ENCODE assay signal across 8 cellular contexts in genomic region chr12:123149828-123150272, GRCh38. TPM values are rescaled to one million over a fixed set of nuclear protein-coding genes. Genes with fewer than 3 reads are reported as not detected.
A peak's percentile ranks its signal among the peaks of the same experiment; 100 is the strongest.
DNase-seq lines count a peak whose midpoint lies in the region; ATAC-seq and TF ChIP-seq lines count a peak whose summit lies in the region.

No MANE protein-coding gene starts in this region.

- H3K4ac ChIP-seq in trophoblast cell (ENCODE audit: low read depth, low read length): no peak overlapping the region

- DNase-seq in GM06990 (ENCODE audit: extremely low read depth, insufficient read length): no peak
- DNase-seq in WERI-Rb-1: no peak
- DNase-seq in foreskin fibroblast: peak in 1 of 2 donors; percentile 11
- no peak for DNase-seq in trophoblast cell
- DNase-seq in NCI-H187 treated with DMSO at 0.1 percent for 48 hours (lab: John Stamatoyannopoulos, UW): no peak

- H3K27ac ChIP-seq in WERI-Rb-1 (peak overlapping the region; percentile 19; the same call in 1 of the 2 replicates), trophoblast cell (ENCODE audit: low read depth, low read length) (no peak overlapping the region)

- peaks cover 3% of the 10 kb centered on the region for H3K79me1 ChIP-seq in trophoblast cell (ENCODE audit: low read length)

- H3K36me3 ChIP-seq in GM06990 (ENCODE audit: control insufficient read depth, insufficient read depth, low read length): no peaks in the 10 kb centered on the region
- H3K36me3 ChIP-seq in WERI-Rb-1: peaks cover 10% of the 10 kb centered on the region
- H3K36me3 ChIP-seq in trophoblast cell (ENCODE audit: control insufficient read depth in 1 of 2, insufficient read depth in 2 of 2, low read length in 2 of 2): no peaks in the 10 kb centered on the region

- peak overlapping the region; percentile 13 for H3K14ac ChIP-seq in trophoblast cell (ENCODE audit: low read length)

- H2AK5ac ChIP-seq in trophoblast cell (ENCODE audit: low read length): no peak overlapping the region

- no peak for ATAC-seq in HG03354 (IDR thresholded peaks at IDR 0.05; ENCODE audit: poor library complexity, severe bottlenecking, unreplicated experiment)
- ATAC-seq in GM19324 (IDR thresholded peaks at IDR 0.05; ENCODE audit: low FRiP score, unreplicated experiment): no peak
- ATAC-seq in HG02763 (IDR thresholded peaks at IDR 0.05; ENCODE audit: unreplicated experiment): no peak

- no peak overlapping the region for H3K23ac ChIP-seq in trophoblast cell (ENCODE audit: low read length)

- peak overlapping the region; percentile 16 for H4K91ac ChIP-seq in trophoblast cell (ENCODE audit: low read depth, low read length)

- peaks cover 6% of the 10 kb centered on the region for H3K79me2 ChIP-seq in trophoblast cell (ENCODE audit: control insufficient read depth, insufficient read depth, low read length, poor library complexity)

- H4K8ac ChIP-seq in trophoblast cell (ENCODE audit: low read depth, low read length): peak overlapping the region; percentile 51

- H3K9me3 ChIP-seq in WERI-Rb-1 (ENCODE audit: severe bottlenecking): no peaks in the 10 kb centered on the region
- H3K9me3 ChIP-seq in trophoblast cell (ENCODE audit: insufficient read depth, low read depth, low read length): peaks cover 5% of the 10 kb centered on the region

- H3K27me3 ChIP-seq in GM06990 (replicated peaks; ENCODE audit: control insufficient read depth, insufficient read depth, low read length) (0 out of 2 replicates have a peak, but pooled peaks cover 1% of the 10 kb centered on the region), WERI-Rb-1 (ENCODE audit: insufficient read depth, low read depth, severe bottlenecking) (no peaks in the 10 kb centered on the region), trophoblast cell (ENCODE audit: insufficient read depth, low read length) (peaks cover 6% of the 10 kb centered on the region)

- H2BK12ac ChIP-seq in trophoblast cell (ENCODE audit: low read length): no peak overlapping the region

- TF ChIP-seq CTCF in GM06990 (IDR thresholded peaks at IDR 0.05; ENCODE audit: insufficient read depth, low read length, poor library complexity, severe bottlenecking): no peak
- TF ChIP-seq CTCF in WERI-Rb-1 (IDR thresholded peaks at IDR 0.05; ENCODE audit: low read depth, low read length): no peak
- TF ChIP-seq CTCF in foreskin fibroblast (IDR thresholded peaks at IDR 0.05; ENCODE audit: low read depth, low read length): no peak

- no peak overlapping the region for H3K9ac ChIP-seq in trophoblast cell (ENCODE audit: low read length)

- H2BK120ac ChIP-seq in trophoblast cell (ENCODE audit: insufficient read depth, low read length, poor library complexity): no peak overlapping the region

- H2AFZ ChIP-seq in trophoblast cell (ENCODE audit: insufficient read depth, low read length, poor library complexity): peak overlapping the region; percentile 69

- H2BK5ac ChIP-seq in trophoblast cell (ENCODE audit: low read depth, low read length, poor library complexity): no peak overlapping the region

- H3K4me2 ChIP-seq in trophoblast cell (ENCODE audit: low read length): peak overlapping the region; percentile 87

- peaks cover 5 to 6% of the 10 kb centered on the region in 2 experiments for H3K4me1 ChIP-seq in trophoblast cell (ENCODE audit: control insufficient read depth in 1 of 2, insufficient read depth in 2 of 2, low read length in 2 of 2)

- no CpG with 5 or more reads among the region's 16 CpGs for WGBS in trophoblast cell (ENCODE audit: extremely low coverage, insufficient coverage, insufficient read length)

- H4K12ac ChIP-seq in trophoblast cell (ENCODE audit: low read depth, low read length): peak overlapping the region; percentile 16

- H3K4me3 ChIP-seq in GM06990 (replicated peaks; ENCODE audit: low read depth, low read length) (peak overlapping the region; percentile 49), WERI-Rb-1 (ENCODE audit: low read depth, low read length) (peak overlapping the region; percentile 56), foreskin fibroblast (ENCODE audit: low read depth in 1 of 2, low read length in 2 of 2) (peak overlapping the region; percentile 57 to 62), trophoblast cell (ENCODE audit: low read depth, low read length) (no peak overlapping the region)

- peak overlapping the region; percentile 42 for H3K18ac ChIP-seq in trophoblast cell (ENCODE audit: low read length)

RNA-seq across cellular contexts. Expression of gene PITPNM2, which starts 1.0 kb away (rescaled TPM):
- 4.4 and 4.5 TPM in 2 replicates for polyA plus RNA-seq in trophoblast cell (2013)
